Comparison of ENCODE assay signal across 8 cellular contexts in the genomic region with DNA sequence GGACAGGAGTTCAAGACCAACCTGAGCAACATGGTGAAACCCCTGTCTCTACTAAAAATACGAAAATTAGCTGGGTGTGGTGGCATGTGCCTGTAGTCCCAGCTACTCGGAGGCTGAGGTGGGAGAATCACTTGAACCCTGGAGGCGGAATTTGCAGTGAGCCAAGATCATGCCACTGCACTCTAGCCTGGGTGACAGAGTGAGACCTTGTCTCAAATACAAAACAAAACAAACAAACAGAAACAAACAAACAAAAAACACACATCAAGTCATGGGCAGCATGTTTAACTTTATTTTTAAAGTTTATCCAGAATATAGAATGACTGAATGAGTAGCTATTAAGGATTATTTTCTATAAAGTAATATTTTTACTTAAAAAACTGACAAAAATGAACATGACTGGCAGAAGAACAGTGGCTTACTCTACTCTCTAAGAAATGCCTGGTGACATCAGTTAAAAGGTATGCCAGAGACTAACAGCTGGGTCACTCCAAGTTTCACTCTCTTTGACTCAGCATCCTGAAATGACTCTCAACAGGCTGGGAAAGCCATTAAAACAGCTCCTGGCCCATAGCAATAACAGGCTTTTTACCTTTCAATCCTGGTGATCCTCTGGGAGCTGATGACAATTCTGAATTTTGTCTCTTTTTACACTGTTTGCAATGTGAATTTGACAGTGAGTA.
DNase-seq lines count a peak whose midpoint lies in the region; ATAC-seq and TF ChIP-seq lines count a peak whose summit lies in the region.

No MANE protein-coding gene starts in this region.

- no peaks in the 10 kb centered on the region for H3K36me3 ChIP-seq in fibroblast of lung (ENCODE audit: control insufficient read depth, insufficient read depth, low read length)
- H3K36me3 ChIP-seq in Peyer's patch, result no peaks in the 10 kb centered on the region

- peak overlapping the region; percentile 67 for H3K4me2 ChIP-seq in fibroblast of lung (ENCODE audit: extremely low read depth, insufficient read depth, low read length)

- no peak for TF ChIP-seq POLR2A in Peyer's patch (IDR thresholded peaks at IDR 0.05)

- H3K9me3 ChIP-seq in fibroblast of lung (ENCODE audit: control insufficient read depth, insufficient read depth, low read depth, low read length), result no peaks in the 10 kb centered on the region
- no peaks in the 10 kb centered on the region for H3K9me3 ChIP-seq in Peyer's patch

- H3K27ac ChIP-seq in fibroblast of lung (ENCODE audit: insufficient read depth, low read length) (peak overlapping the region; percentile 83), Peyer's patch (peak overlapping the region in 1 of 4 donors; percentile 9)

- peak; percentile 96 to 98 for ATAC-seq in activated naive CD4-positive, alpha-beta T cell treated with anti-CD3 and anti-CD28 coated beads, Interleukin-2, amount 50 U/mL, for 72 hours
- peak; percentile 90 for ATAC-seq in HG02884 (IDR thresholded peaks at IDR 0.05; ENCODE audit: unreplicated experiment)

- no peaks in the 10 kb centered on the region for H3K79me2 ChIP-seq in fibroblast of lung (ENCODE audit: control insufficient read depth, insufficient read depth, low read length)

- peak in 1 of 2 donors; percentile 22 for DNase-seq in activated naive CD4-positive, alpha-beta T cell treated with anti-CD3 and anti-CD28 coated beads, Interleukin-2, amount 50 U/mL, for 72 hours (ENCODE audit: low spot score in 2 of 2)
- no peak for DNase-seq in activated naive CD4-positive, alpha-beta T cell (lab: John Stamatoyannopoulos, UW)
- DNase-seq in NCI-H524 (lab: John Stamatoyannopoulos, UW) (peak; percentile 74 to 76), fibroblast of lung (ENCODE audit: low read depth in 2 of 2) (peak; percentile 93), retina (peak; percentile 8), cortex of kidney (lab: John Stamatoyannopoulos, UW) (no peak), Peyer's patch (no peak)

- no peak overlapping the region for H3K9ac ChIP-seq in fibroblast of lung (ENCODE audit: insufficient read depth, low read length)

- no peak overlapping the region for H2AFZ ChIP-seq in fibroblast of lung (ENCODE audit: low read length)

- H3K27me3 ChIP-seq in fibroblast of lung (ENCODE audit: control insufficient read depth, insufficient read depth, low read length) (no peaks in the 10 kb centered on the region), Peyer's patch (no peaks in the 10 kb centered on the region)

- peaks cover 24% of the 10 kb centered on the region for H3K4me1 ChIP-seq in fibroblast of lung (ENCODE audit: control insufficient read depth, extremely low read depth, insufficient read depth, low read length)
- H3K4me1 ChIP-seq in Peyer's patch, result peaks cover 0 to 13% (median 0%) of the 10 kb centered on the region in 4 donors

- no peak overlapping the region for H3K27ac Mint-ChIP-seq in activated naive CD4-positive, alpha-beta T cell treated with anti-CD3 and anti-CD28 coated beads, Interleukin-2, amount 50 U/mL, for 72 hours

- H4K20me1 ChIP-seq in fibroblast of lung (ENCODE audit: control insufficient read depth, extremely low read depth, insufficient read depth, low read length), result no peaks in the 10 kb centered on the region

- H3K4me3 ChIP-seq in fibroblast of lung (replicated peaks in 1 of 4; ENCODE audit: control extremely low read depth in 1 of 4, insufficient read depth in 1 of 4, low read depth in 3 of 4, low read length in 4 of 4) (peak overlapping the region in 2 of 4 experiments; percentile 19 to 26), Peyer's patch (no peak overlapping the region)

- no peaks in the 10 kb centered on the region for H3K36me3 Mint-ChIP-seq in activated naive CD4-positive, alpha-beta T cell treated with anti-CD3 and anti-CD28 coated beads, Interleukin-2, amount 50 U/mL, for 72 hours

- TF ChIP-seq CTCF in fibroblast of lung (conservative IDR thresholded peaks at IDR 0.05 in 1 of 2, IDR thresholded peaks at IDR 0.05 in 1 of 2; ENCODE audit: low read depth in 1 of 2, low read length in 2 of 2), result no peak
- no peak for TF ChIP-seq CTCF in Peyer's patch (IDR thresholded peaks at IDR 0.05)

- no peaks in the 10 kb centered on the region for H3K9me3 Mint-ChIP-seq in activated naive CD4-positive, alpha-beta T cell treated with anti-CD3 and anti-CD28 coated beads, Interleukin-2, amount 50 U/mL, for 72 hours

Comparison
In these comparisons a context has a peak if more than half of its experiments do, and no peak if none do; other contexts are left out.
1. DNase-seq: peak in NCI-H524 (2 of 2), fibroblast of lung (2 of 2) and retina (single experiment); none in activated naive CD4-positive, alpha-beta T cell (0 of 4), cortex of kidney (single experiment) and Peyer's patch (0 of 3).